ENCODE assay signal across 8 cellular contexts in genomic region chr16:58734459-58734787, GRCh38. TPM values are rescaled to one million over a fixed set of nuclear protein-coding genes. Genes with fewer than 3 reads are reported as not detected.
DNase-seq lines count a peak whose midpoint lies in the region; ATAC-seq and TF ChIP-seq lines count a peak whose summit lies in the region.

No MANE protein-coding gene starts in this region.

- no peak for DNase-seq in SK-N-SH
- no peak for DNase-seq in activated T-helper 2 cell treated with anti-CD3 and anti-CD28 coated beads, Interferon-gamma antibody, Interleukin-2, Interleukin-4, amounts not matched to agents 10 μg/mL and 5 μg/mL and 100 μg/mL, durations not matched to agents 14 hours and 24 hours and 36 hours (ENCODE audit: low spot score)
- no peak for DNase-seq in globus pallidus (ENCODE audit: low spot score)
- no peak for DNase-seq in KG1 (lab: John Stamatoyannopoulos, UW)

- H4K20me1 ChIP-seq in SK-N-SH (ENCODE audit: insufficient read depth) = peaks cover 7% of the 10 kb centered on the region; the same call in 1 of the 2 replicates

- no peaks in the 10 kb centered on the region for H3K9me3 Mint-ChIP-seq in activated T-helper 2 cell treated with anti-CD3 and anti-CD28 coated beads, Interferon-gamma antibody, Interleukin-2, Interleukin-4, amounts not matched to agents 10 μg/mL and 5 μg/mL and 100 μg/mL, durations not matched to agents 14 hours and 24 hours and 36 hours

- H3K4me3 Mint-ChIP-seq in activated T-helper 2 cell treated with anti-CD3 and anti-CD28 coated beads, Interferon-gamma antibody, Interleukin-2, Interleukin-4, amounts not matched to agents 10 μg/mL and 5 μg/mL and 100 μg/mL, durations not matched to agents 14 hours and 24 hours and 36 hours (ENCODE audit: low read depth) = peak overlapping the region; percentile 99

- peak overlapping the region; percentile 80; the same call in 1 of the 2 replicates for H2AFZ ChIP-seq in SK-N-SH (ENCODE audit: low read depth)

- H3K36me3 ChIP-seq in SK-N-SH (replicated peaks in 1 of 2; ENCODE audit: control insufficient read depth in 1 of 2, insufficient read depth in 2 of 2, low read length in 1 of 2) = peaks cover 0 to 5% of the 10 kb centered on the region in 2 experiments
- peaks cover 21% of the 10 kb centered on the region; the same call in 1 of the 2 replicates for H3K36me3 ChIP-seq in iPS-20b (ENCODE audit: insufficient read depth, low read depth, low read length)
- peaks cover 0 to 3% of the 10 kb centered on the region in 2 donors for H3K36me3 ChIP-seq in stomach smooth muscle (ENCODE audit: control insufficient read depth in 2 of 2, insufficient read depth in 2 of 2, low read length in 2 of 2)

- H3K9me3 ChIP-seq in SK-N-SH (no peaks in the 10 kb centered on the region), iPS-20b (ENCODE audit: insufficient read depth, low read depth, low read length) (no peaks in the 10 kb centered on the region), stomach smooth muscle (ENCODE audit: control insufficient read depth in 2 of 2, low read length in 2 of 2) (no peaks in the 10 kb centered on the region)

- H3K4me1 ChIP-seq in SK-N-SH (ENCODE audit: control insufficient read depth in 1 of 2, insufficient read depth in 2 of 2, low read depth in 1 of 2, low read length in 1 of 2) = peaks cover 0 to 6% of the 10 kb centered on the region in 2 experiments; a peak in 3 of 4 replicates
- peaks cover 6% of the 10 kb centered on the region; the same call in 1 of the 2 replicates for H3K4me1 ChIP-seq in iPS-20b (ENCODE audit: insufficient read depth, low read length)
- H3K4me1 ChIP-seq in stomach smooth muscle (ENCODE audit: control insufficient read depth, insufficient read depth, low read length) = peaks cover 19% of the 10 kb centered on the region

- peaks cover 46% of the 10 kb centered on the region for H3K79me2 ChIP-seq in SK-N-SH (ENCODE audit: insufficient read depth)

- no peaks in the 10 kb centered on the region for H3K27me3 ChIP-seq in SK-N-SH (ENCODE audit: insufficient read depth)
- no peaks in the 10 kb centered on the region for H3K27me3 ChIP-seq in iPS-20b (ENCODE audit: insufficient read depth, low read length)
- H3K27me3 ChIP-seq in stomach smooth muscle (ENCODE audit: control insufficient read depth in 1 of 2, insufficient read depth in 2 of 2, low read length in 2 of 2) = no peaks in the 10 kb centered on the region

- H3K27ac ChIP-seq in SK-N-SH (ENCODE audit: low read depth in 2 of 2, low read length in 1 of 2) = peak overlapping the region in 1 of 2 experiments; percentile 67; a peak in 2 of 4 replicates
- H3K27ac ChIP-seq in iPS-20b (ENCODE audit: low read length) = no peak overlapping the region
- peak overlapping the region; percentile 74 for H3K27ac ChIP-seq in stomach smooth muscle (ENCODE audit: low read length)

- TF ChIP-seq CTCF in SK-N-SH (IDR thresholded peaks at IDR 0.05) = no peak

- peak overlapping the region; percentile 86; the same call in 1 of the 2 replicates for H3K4me2 ChIP-seq in SK-N-SH

- POLR2A ChIA-PET in SK-N-SH (lab: Yijun Ruan, JAX) = no interaction called here

- H3K27me3 Mint-ChIP-seq in activated T-helper 2 cell treated with anti-CD3 and anti-CD28 coated beads, Interferon-gamma antibody, Interleukin-2, Interleukin-4, amounts not matched to agents 10 μg/mL and 5 μg/mL and 100 μg/mL, durations not matched to agents 14 hours and 24 hours and 36 hours (ENCODE audit: low read depth) = peaks cover 2% of the 10 kb centered on the region

- TF ChIP-seq EP300 in SK-N-SH (IDR thresholded peaks at IDR 0.05; ENCODE audit: borderline replicate concordance in 1 of 2, low read depth in 1 of 2, low read length in 1 of 2) = no peak

- H3F3A ChIP-seq in SK-N-SH (replicated peaks; ENCODE audit: insufficient read depth) = no peaks in the 10 kb centered on the region

- H3K9me2 ChIP-seq in SK-N-SH = no peaks in the 10 kb centered on the region

- TF ChIP-seq RAD21 in SK-N-SH (IDR thresholded peaks at IDR 0.05; ENCODE audit: low read length) = no peak

- peaks cover 24% of the 10 kb centered on the region for H3K4me1 Mint-ChIP-seq in activated T-helper 2 cell treated with anti-CD3 and anti-CD28 coated beads, Interferon-gamma antibody, Interleukin-2, Interleukin-4, amounts not matched to agents 10 μg/mL and 5 μg/mL and 100 μg/mL, durations not matched to agents 14 hours and 24 hours and 36 hours (ENCODE audit: low read depth)

- peak overlapping the region; percentile 85 to 98 for H3K4me3 ChIP-seq in SK-N-SH (ENCODE audit: low read depth in 2 of 2, low read length in 1 of 2)
- H3K4me3 ChIP-seq in iPS-20b (ENCODE audit: low read length) = peak overlapping the region; percentile 98
- peak overlapping the region; percentile 86 to 91 for H3K4me3 ChIP-seq in stomach smooth muscle (ENCODE audit: low read length in 2 of 2)

- H3K36me3 Mint-ChIP-seq in activated T-helper 2 cell treated with anti-CD3 and anti-CD28 coated beads, Interferon-gamma antibody, Interleukin-2, Interleukin-4, amounts not matched to agents 10 μg/mL and 5 μg/mL and 100 μg/mL, durations not matched to agents 14 hours and 24 hours and 36 hours (ENCODE audit: low read depth) = peaks cover 18% of the 10 kb centered on the region

- no peak for ATAC-seq in SK-N-SH treated with all-trans-retinoic acid at 6 μM for 48 hours
- no peak for ATAC-seq in GM21423 (IDR thresholded peaks at IDR 0.05; ENCODE audit: unreplicated experiment)

- WGBS in SK-N-SH (ENCODE audit: low lambda C conversion rate) = 70% methylated on average over 5 of the region's 8 CpGs

- intact Hi-C loops in activated T-helper 2 cell treated with anti-CD3 and anti-CD28 coated beads, Interferon-gamma antibody, Interleukin-2, Interleukin-4, amounts not matched to agents 10 μg/mL and 5 μg/mL and 100 μg/mL, durations not matched to agents 14 hours and 24 hours and 36 hours (cut with micrococcal nuclease) = loop anchor here (1.0 to 5.0 kb wide), 5 partner anchors 22 to 237 kb away; partner anchors contain the start of genes CNOT1, SETD6 and SLC38A7

- peak overlapping the region; percentile 98 for H3K27ac Mint-ChIP-seq in activated T-helper 2 cell treated with anti-CD3 and anti-CD28 coated beads, Interferon-gamma antibody, Interleukin-2, Interleukin-4, amounts not matched to agents 10 μg/mL and 5 μg/mL and 100 μg/mL, durations not matched to agents 14 hours and 24 hours and 36 hours

- CTCF ChIA-PET in SK-N-SH (lab: Yijun Ruan, JAX) = interaction anchor here (0.5 to 1.8 kb wide), 9 partner anchors 9 to 70 kb away, joined by 3 to 7 read pairs (median 4); no protein-coding TSS in a partner anchor

- H3K9ac ChIP-seq in SK-N-SH (no peak overlapping the region), iPS-20b (ENCODE audit: low read depth, low read length) (no peak overlapping the region; the same call in 1 of the 2 replicates), stomach smooth muscle (ENCODE audit: low read length in 2 of 2) (peak overlapping the region; percentile 48 to 85)

TF ChIP-seq in SK-N-SH, 30 proteins besides CTCF, POLR2A, EP300 and RAD21 (continues in another document):
- TF ChIP-seq MEF2A (IDR thresholded peaks at IDR 0.05; ENCODE audit: borderline replicate concordance, low read depth) (no peak), ELF1 (IDR thresholded peaks at IDR 0.05) (no peak), NFIC (IDR thresholded peaks at IDR 0.05; ENCODE audit: borderline replicate concordance) (no peak), USF1 (IDR thresholded peaks at IDR 0.05; ENCODE audit: borderline replicate concordance, low read depth) (no peak), MXI1 (IDR thresholded peaks at IDR 0.05; ENCODE audit: low read depth, low read length) (no peak), FOXJ3 (CRISPR knock-in tag; IDR thresholded peaks at IDR 0.05) (no peak), NRF1 (IDR thresholded peaks at IDR 0.05; ENCODE audit: low read depth, low read length) (no peak)

TF ChIP-seq in SK-N-SH treated with all-trans-retinoic acid at 6 μM for 48 hours, 23 proteins besides CTCF, POLR2A, EP300 and RAD21 (continues in another document):
- no peak for TF ChIP-seq ZNF565 (CRISPR knock-in tag; conservative IDR thresholded peaks at IDR 0.05; ENCODE audit: low read depth)
- TF ChIP-seq CREB5 (CRISPR knock-in tag; IDR thresholded peaks at IDR 0.05; ENCODE audit: low read depth) = no peak
- no peak for TF ChIP-seq PPARA (CRISPR knock-in tag; IDR thresholded peaks at IDR 0.05; ENCODE audit: borderline replicate concordance)
- TF ChIP-seq ESRRG (CRISPR knock-in tag; IDR thresholded peaks at IDR 0.05) = no peak
- TF ChIP-seq ZFP3 (CRISPR knock-in tag; IDR thresholded peaks at IDR 0.05) = no peak
- TF ChIP-seq SNAI2 (CRISPR knock-in tag; IDR thresholded peaks at IDR 0.05) = no peak
- TF ChIP-seq BACH2 (CRISPR knock-in tag; IDR thresholded peaks at IDR 0.05; ENCODE audit: borderline replicate concordance) = no peak

RNA-seq across cellular contexts. Expression of gene GOT2, which starts 0.3 kb away (rescaled TPM):
- polyA plus RNA-seq in SK-N-SH (2012; rRNA removed) = 59.2 and 69.2 TPM in 2 replicates
- polyA plus RNA-seq in SK-N-SH (2012; cell fraction: cytosol; rRNA removed) = 66.5 and 75.8 TPM in 2 replicates
- polyA plus RNA-seq in SK-N-SH (2012; cell fraction: nucleus; rRNA removed) = 57.9 and 83.5 TPM in 2 replicates
- 121 and 123 TPM in 2 replicates for total RNA-seq in activated T-helper 2 cell treated with anti-CD3 and anti-CD28 coated beads, Interferon-gamma antibody, Interleukin-2, Interleukin-4, amounts not matched to agents 10 μg/mL and 5 μg/mL and 100 μg/mL, durations not matched to agents 14 hours and 24 hours and 36 hours

RNA-seq across cellular contexts. Expression of gene SLC38A7, which starts 49.9 kb away (rescaled TPM):
- 14.1 and 19.3 TPM in 2 replicates for polyA plus RNA-seq in SK-N-SH (2012; rRNA removed)
- 4.9 and 8.0 TPM in 2 replicates for polyA plus RNA-seq in SK-N-SH (2012; cell fraction: cytosol; rRNA removed)
- 35.8 and 39.9 TPM in 2 replicates for polyA plus RNA-seq in SK-N-SH (2012; cell fraction: nucleus; rRNA removed)
- 8.8 and 9.8 TPM in 2 replicates for total RNA-seq in activated T-helper 2 cell treated with anti-CD3 and anti-CD28 coated beads, Interferon-gamma antibody, Interleukin-2, Interleukin-4, amounts not matched to agents 10 μg/mL and 5 μg/mL and 100 μg/mL, durations not matched to agents 14 hours and 24 hours and 36 hours

Comparison
In these comparisons a context has a peak if more than half of its experiments do, and no peak if none do; other contexts are left out.
1. H3K9ac ChIP-seq: peak in stomach smooth muscle (2 of 2); none in SK-N-SH (single experiment) and iPS-20b (single experiment).
2. Peak in every context shown above with its lines, with median percentiles within 50 percentile points of each other: H3K4me3 ChIP-seq.